Comparison of ENCODE assay signal across 26 cellular contexts in genomic region chr2:30684546-30684945, GRCh38.
DNase-seq lines count a peak whose midpoint lies in the region; ATAC-seq and TF ChIP-seq lines count a peak whose summit lies in the region.
"Had no signal": no experiment of that assay in that cellular context is flagged by ENCODE, and none has a peak within 500 bp of the region (broad histone marks: within the 10 kb centered on the region; RNA-seq: fewer than 3 reads in every experiment).

No MANE protein-coding gene starts in this region.

- no peak for TF ChIP-seq POLR2A in sigmoid colon (IDR thresholded peaks at IDR 0.05)

- no peak overlapping the region for H3K4me3 Mint-ChIP-seq in naive thymus-derived CD4-positive, alpha-beta T cell
- H3K4me3 Mint-ChIP-seq in natural killer cell treated with Interleukin-12 subunit alpha and Interleukin-12 subunit beta and Interleukin-15 and Interleukin-18, amount 100 ng/mL, for 72 hours = no peak overlapping the region
- H3K4me3 Mint-ChIP-seq: CD14-positive monocyte; CD8-positive, alpha-beta memory T cell had no signal

- no peak overlapping the region for H3K27ac Mint-ChIP-seq in naive thymus-derived CD4-positive, alpha-beta T cell
- H3K27ac Mint-ChIP-seq in natural killer cell treated with Interleukin-12 subunit alpha and Interleukin-12 subunit beta and Interleukin-15 and Interleukin-18, amount 100 ng/mL, for 72 hours = no peak overlapping the region
- H3K27ac Mint-ChIP-seq: CD14-positive monocyte; CD8-positive, alpha-beta memory T cell had no signal

- no peak for TF ChIP-seq CTCF in sigmoid colon (IDR thresholded peaks at IDR 0.05)

- DNase-seq in NCI-H2171 treated with DMSO at 0.1 percent for 48 hours (lab: John Stamatoyannopoulos, UW) (peak; percentile 56), NCI-H2171 (lab: John Stamatoyannopoulos, UW) (no peak), NCI-H446 treated with DMSO at 0.1 percent for 48 hours (lab: John Stamatoyannopoulos, UW) (peak; percentile 67), fibroblast of peridontal ligament (ENCODE audit: extremely low read depth) (peak; percentile 39), sigmoid colon (peak; percentile 14)
- DNase-seq in naive thymus-derived CD4-positive, alpha-beta T cell = no peak
- no peak for DNase-seq in natural killer cell treated with Interleukin-12 subunit alpha and Interleukin-12 subunit beta and Interleukin-15 and Interleukin-18, amount 100 ng/mL, for 72 hours (ENCODE audit: low spot score)
- DNase-seq: BE2C; Calu3; CD8-positive, alpha-beta memory T cell; DMS153; DND-41; Karpas-422; NCI-H1092; NCI-H1436; NCI-H187; NCI-H2081 treated with DMSO at 0.1 percent for 48 hours; NCI-H526; NCI-H82; OCI-M1; Peyer's patch; SIG-M5 had no signal

- H3K27me3 ChIP-seq in sigmoid colon = no peaks in the 10 kb centered on the region
- no peaks in the 10 kb centered on the region for H3K27me3 ChIP-seq in naive thymus-derived CD4-positive, alpha-beta T cell (ENCODE audit: control insufficient read depth in 2 of 2, insufficient read depth in 2 of 2, low read length in 2 of 2)
- H3K27me3 ChIP-seq: BE2C, Peyer's patch had no signal

- no peaks in the 10 kb centered on the region for H3K36me3 ChIP-seq in sigmoid colon
- no peaks in the 10 kb centered on the region for H3K36me3 ChIP-seq in naive thymus-derived CD4-positive, alpha-beta T cell (ENCODE audit: control insufficient read depth in 2 of 3, insufficient read depth in 3 of 3, low read length in 3 of 3)
- H3K36me3 ChIP-seq: BE2C, Peyer's patch had no signal

- H3K9me3 Mint-ChIP-seq in naive thymus-derived CD4-positive, alpha-beta T cell = peaks cover 0 to 3% (median 0%) of the 10 kb centered on the region in 11 donors
- no peaks in the 10 kb centered on the region for H3K9me3 Mint-ChIP-seq in natural killer cell treated with Interleukin-12 subunit alpha and Interleukin-12 subunit beta and Interleukin-15 and Interleukin-18, amount 100 ng/mL, for 72 hours
- H3K9me3 Mint-ChIP-seq: CD14-positive monocyte; CD8-positive, alpha-beta memory T cell had no signal

- CTCF ChIA-PET in naive thymus-derived CD4-positive, alpha-beta T cell (lab: Charles Lee) = no interaction called here

- H3K4me1 ChIP-seq in sigmoid colon = peaks cover 0 to 23% (median 18%) of the 10 kb centered on the region in 4 donors
- no peaks in the 10 kb centered on the region for H3K4me1 ChIP-seq in naive thymus-derived CD4-positive, alpha-beta T cell (ENCODE audit: control insufficient read depth in 2 of 2, insufficient read depth in 2 of 2, low read length in 2 of 2)
- H3K4me1 ChIP-seq: BE2C, Peyer's patch had no signal

- H3K4me3 ChIP-seq in sigmoid colon = no peak overlapping the region
- no peak overlapping the region for H3K4me3 ChIP-seq in naive thymus-derived CD4-positive, alpha-beta T cell (ENCODE audit: low read length)
- H3K4me3 ChIP-seq: Peyer's patch, SK-N-MC had no signal

- POLR2A ChIA-PET in naive thymus-derived CD4-positive, alpha-beta T cell (lab: Charles Lee) = no interaction called here

- peaks cover 0 to 1% (median 0%) of the 10 kb centered on the region in 5 donors for H3K27me3 Mint-ChIP-seq in naive thymus-derived CD4-positive, alpha-beta T cell
- H3K27me3 Mint-ChIP-seq in natural killer cell treated with Interleukin-12 subunit alpha and Interleukin-12 subunit beta and Interleukin-15 and Interleukin-18, amount 100 ng/mL, for 72 hours = peaks cover 0 to 7% of the 10 kb centered on the region in 2 donors

- no peak for ATAC-seq in naive thymus-derived CD4-positive, alpha-beta T cell
- ATAC-seq in natural killer cell treated with Interleukin-12 subunit alpha and Interleukin-12 subunit beta and Interleukin-15 and Interleukin-18, amount 100 ng/mL, for 72 hours = no peak
- ATAC-seq in HG03159 (IDR thresholded peaks at IDR 0.05; ENCODE audit: unreplicated experiment) = no peak

- H3K9me3 ChIP-seq in sigmoid colon = no peaks in the 10 kb centered on the region
- H3K9me3 ChIP-seq in naive thymus-derived CD4-positive, alpha-beta T cell (ENCODE audit: control insufficient read depth in 2 of 3, low read length in 3 of 3) = no peaks in the 10 kb centered on the region
- H3K9me3 ChIP-seq: BE2C, Peyer's patch had no signal

- H3K36me3 Mint-ChIP-seq in naive thymus-derived CD4-positive, alpha-beta T cell = no peaks in the 10 kb centered on the region
- no peaks in the 10 kb centered on the region for H3K36me3 Mint-ChIP-seq in natural killer cell treated with Interleukin-12 subunit alpha and Interleukin-12 subunit beta and Interleukin-15 and Interleukin-18, amount 100 ng/mL, for 72 hours
- H3K36me3 Mint-ChIP-seq: CD14-positive monocyte; CD8-positive, alpha-beta memory T cell had no signal

- 81 to 82% methylated on average over 5 of the region's 5 CpGs for WGBS in sigmoid colon, 2 donors

- peaks cover 0 to 4% (median 0%) of the 10 kb centered on the region in 7 donors for H3K4me1 Mint-ChIP-seq in naive thymus-derived CD4-positive, alpha-beta T cell
- no peaks in the 10 kb centered on the region for H3K4me1 Mint-ChIP-seq in natural killer cell treated with Interleukin-12 subunit alpha and Interleukin-12 subunit beta and Interleukin-15 and Interleukin-18, amount 100 ng/mL, for 72 hours (ENCODE audit: low read depth in 2 of 2)
- H3K4me1 Mint-ChIP-seq: CD8-positive, alpha-beta memory T cell had no signal

- intact Hi-C loops in sigmoid colon (cut with DNase I) = no loop called here
- intact Hi-C loops in naive thymus-derived CD4-positive, alpha-beta T cell (cut with micrococcal nuclease) = no loop called here

- H3K27ac ChIP-seq in sigmoid colon = no peak overlapping the region
- H3K27ac ChIP-seq in naive thymus-derived CD4-positive, alpha-beta T cell (ENCODE audit: low read depth, low read length) = no peak overlapping the region
- H3K27ac ChIP-seq: 22Rv1, Peyer's patch, SK-N-MC had no signal

- TF ChIP-seq EP300 in sigmoid colon (IDR thresholded peaks at IDR 0.05) = no peak

Comparison
In these comparisons a context has a peak if more than half of its experiments do, and no peak if none do; other contexts are left out.
1. DNase-seq: peak in NCI-H2171 treated with DMSO at 0.1 percent for 48 hours (single experiment), NCI-H446 treated with DMSO at 0.1 percent for 48 hours (single experiment), fibroblast of peridontal ligament (single experiment) and sigmoid colon (single experiment); none in NCI-H2171 (single experiment), naive thymus-derived CD4-positive, alpha-beta T cell (0 of 9) and natural killer cell treated with Interleukin-12 subunit alpha and Interleukin-12 subunit beta and Interleukin-15 and Interleukin-18, amount 100 ng/mL, for 72 hours (single experiment).